ENCODE assay signal across 21 cellular contexts in the genomic region with DNA sequence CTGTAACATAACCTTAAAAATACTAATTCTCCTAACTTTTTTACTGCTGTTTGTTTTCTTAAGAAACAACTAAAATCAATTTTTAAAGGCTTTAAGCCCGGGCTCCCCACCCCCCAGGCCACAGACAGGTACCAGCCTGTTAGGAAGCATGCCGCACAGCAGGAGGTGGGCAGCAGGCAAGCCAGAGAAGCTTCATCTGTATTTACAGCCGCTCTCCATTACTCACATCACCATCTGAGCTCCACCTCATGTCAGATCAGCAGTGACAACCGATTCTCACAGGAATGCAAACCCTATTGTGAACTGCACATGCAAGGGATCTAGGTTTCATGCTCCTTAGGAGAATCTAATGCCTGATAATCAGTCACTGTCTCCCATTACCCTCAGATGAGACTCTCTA.
DNase-seq lines count a peak whose midpoint lies in the region; ATAC-seq and TF ChIP-seq lines count a peak whose summit lies in the region.
"Had no signal": no experiment of that assay in that cellular context is flagged by ENCODE, and none has a peak within 500 bp of the region (broad histone marks: within the 10 kb centered on the region; RNA-seq: fewer than 3 reads in every experiment).

No MANE protein-coding gene starts in this region.

- H3K4me3 Mint-ChIP-seq in chondrocyte (ENCODE audit: unreplicated experiment) (no peak overlapping the region), neural progenitor cell (no peak overlapping the region)
- no peak overlapping the region for H3K4me3 Mint-ChIP-seq in activated CD4-positive, alpha-beta T cell treated with anti-CD3 and anti-CD28 coated beads, Interleukin-2, amount 10 ng/mL, durations not matched to agents 7 days and 5 days

- peaks cover 15% of the 10 kb centered on the region for H3K4me1 ChIP-seq in neural progenitor cell
- H3K4me1 ChIP-seq: BLaER1 treated with 17β-estradiol and CSF1 and Interleukin-3, amounts not matched to agents 10 nM and 100 nM; gastroesophageal sphincter had no signal

- H3K9ac ChIP-seq in neural progenitor cell: no peak overlapping the region
- H3K9ac ChIP-seq: BLaER1 treated with 17β-estradiol and CSF1 and Interleukin-3, amounts not matched to agents 10 nM and 100 nM had no signal

- H3K27ac ChIP-seq in neural progenitor cell: no peak overlapping the region
- H3K27ac ChIP-seq: BLaER1 treated with 17β-estradiol and CSF1 and Interleukin-3, amounts not matched to agents 10 nM and 100 nM; cardiac muscle cell; dorsolateral prefrontal cortex; gastroesophageal sphincter; neutrophil had no signal

- TF ChIP-seq CTCF in chondrocyte (IDR thresholded peaks at IDR 0.05): no peak
- no peak for TF ChIP-seq CTCF in neural progenitor cell (IDR thresholded peaks at IDR 0.05)

- peak; percentile 25 for DNase-seq in NCI-H2107 treated with DMSO at 0.1 percent for 48 hours (lab: John Stamatoyannopoulos, UW; ENCODE audit: unreplicated experiment)
- DNase-seq in NCI-H2107 (lab: John Stamatoyannopoulos, UW): no peak
- DNase-seq in NCI-H2171 (lab: John Stamatoyannopoulos, UW): peak; percentile 84
- peak; percentile 52 for DNase-seq in chondrocyte (ENCODE audit: low spot score)
- peak; percentile 54 for DNase-seq in neural progenitor cell (ENCODE audit: low spot score)
- DNase-seq in stimulated activated CD4-positive, alpha-beta T cell treated with anti-CD3 and anti-CD28 coated beads, Interleukin-1b, Interleukin-23, amount 100 ng/mL, for 48 hours: no peak
- no peak for DNase-seq in activated CD4-positive, alpha-beta T cell treated with anti-CD3 and anti-CD28 coated beads, Interleukin-2, amount 10 ng/mL, durations not matched to agents 7 days and 5 days
- DNase-seq: activated CD4-positive, alpha-beta T cell treated with anti-CD3 and anti-CD28 coated beads for 48 hours; activated CD8-positive, alpha-beta memory T cell treated with anti-CD3 and anti-CD28 coated beads, Interleukin-2, amount 50 U/mL, for 48 hours; activated gamma-delta T cell treated with Interleukin-2 at 50 U/mL for 16 hours; erythroblast; left ventricle myocardium superior; Right ventricle myocardium superior; SW 1271 had no signal

- POLR2A ChIA-PET in activated CD4-positive, alpha-beta T cell treated with anti-CD3 and anti-CD28 coated beads, Interleukin-2, amount 10 ng/mL, durations not matched to agents 7 days and 5 days (lab: Charles Lee): no interaction called here

- H3K9me3 Mint-ChIP-seq in chondrocyte (ENCODE audit: low read depth): no peaks in the 10 kb centered on the region
- no peaks in the 10 kb centered on the region for H3K9me3 Mint-ChIP-seq in neural progenitor cell
- H3K9me3 Mint-ChIP-seq in activated CD4-positive, alpha-beta T cell treated with anti-CD3 and anti-CD28 coated beads, Interleukin-2, amount 10 ng/mL, durations not matched to agents 7 days and 5 days: no peaks in the 10 kb centered on the region

- no peak overlapping the region for H3K4me3 ChIP-seq in neural progenitor cell
- H3K4me3 ChIP-seq: BLaER1 treated with 17β-estradiol and CSF1 and Interleukin-3, amounts not matched to agents 10 nM and 100 nM; cardiac muscle cell; dorsolateral prefrontal cortex; gastroesophageal sphincter; smooth muscle cell had no signal

- no peaks in the 10 kb centered on the region for H4K20me1 ChIP-seq in neural progenitor cell (ENCODE audit: low read depth)
- H4K20me1 ChIP-seq: BLaER1 treated with 17β-estradiol and CSF1 and Interleukin-3, amounts not matched to agents 10 nM and 100 nM had no signal

- H3K27me3 Mint-ChIP-seq in chondrocyte (ENCODE audit: low read depth): peaks cover 7% of the 10 kb centered on the region
- H3K27me3 Mint-ChIP-seq in neural progenitor cell (ENCODE audit: insufficient read depth, low read depth): no peaks in the 10 kb centered on the region
- no peaks in the 10 kb centered on the region for H3K27me3 Mint-ChIP-seq in activated CD4-positive, alpha-beta T cell treated with anti-CD3 and anti-CD28 coated beads, Interleukin-2, amount 10 ng/mL, durations not matched to agents 7 days and 5 days

- H3F3A ChIP-seq in neural progenitor cell (ENCODE audit: low read depth): no peaks in the 10 kb centered on the region

- H3K36me3 ChIP-seq in neural progenitor cell: peaks cover under 1% of the 10 kb centered on the region
- H3K36me3 ChIP-seq: BLaER1 treated with 17β-estradiol and CSF1 and Interleukin-3, amounts not matched to agents 10 nM and 100 nM; cardiac muscle cell; gastroesophageal sphincter; neutrophil had no signal

- no peaks in the 10 kb centered on the region for H3K27me3 ChIP-seq in neural progenitor cell
- H3K27me3 ChIP-seq: BLaER1 treated with 17β-estradiol and CSF1 and Interleukin-3, amounts not matched to agents 10 nM and 100 nM; cardiac muscle cell; dorsolateral prefrontal cortex; gastroesophageal sphincter; neutrophil had no signal

- H3K4me1 Mint-ChIP-seq in chondrocyte (ENCODE audit: low read depth) (no peaks in the 10 kb centered on the region), neural progenitor cell (peaks cover 6% of the 10 kb centered on the region)
- H3K4me1 Mint-ChIP-seq in activated CD4-positive, alpha-beta T cell treated with anti-CD3 and anti-CD28 coated beads, Interleukin-2, amount 10 ng/mL, durations not matched to agents 7 days and 5 days: no peaks in the 10 kb centered on the region

- H3K36me3 Mint-ChIP-seq in chondrocyte (ENCODE audit: low read depth): no peaks in the 10 kb centered on the region
- no peaks in the 10 kb centered on the region for H3K36me3 Mint-ChIP-seq in neural progenitor cell
- no peaks in the 10 kb centered on the region for H3K36me3 Mint-ChIP-seq in activated CD4-positive, alpha-beta T cell treated with anti-CD3 and anti-CD28 coated beads, Interleukin-2, amount 10 ng/mL, durations not matched to agents 7 days and 5 days (ENCODE audit: low read depth)

- no peaks in the 10 kb centered on the region for H3K9me3 ChIP-seq in neural progenitor cell (ENCODE audit: low read depth)
- H3K9me3 ChIP-seq: BLaER1 treated with 17β-estradiol and CSF1 and Interleukin-3, amounts not matched to agents 10 nM and 100 nM; gastroesophageal sphincter; neutrophil had no signal

- no peak for ATAC-seq in HG03196 (IDR thresholded peaks at IDR 0.05; ENCODE audit: unreplicated experiment)
- ATAC-seq: gastroesophageal sphincter, left ventricle myocardium superior had no signal

- peak overlapping the region; percentile 11 for H3K4me2 ChIP-seq in neural progenitor cell
- H3K4me2 ChIP-seq: BLaER1 treated with 17β-estradiol and CSF1 and Interleukin-3, amounts not matched to agents 10 nM and 100 nM; smooth muscle cell had no signal

- CTCF ChIA-PET in activated CD4-positive, alpha-beta T cell treated with anti-CD3 and anti-CD28 coated beads, Interleukin-2, amount 10 ng/mL, durations not matched to agents 7 days and 5 days (lab: Charles Lee): no interaction called here

- H3K79me2 ChIP-seq in neural progenitor cell (ENCODE audit: low read depth): no peaks in the 10 kb centered on the region

- H3K27ac Mint-ChIP-seq in chondrocyte (ENCODE audit: unreplicated experiment): no peak overlapping the region
- no peak overlapping the region for H3K27ac Mint-ChIP-seq in neural progenitor cell
- no peak overlapping the region for H3K27ac Mint-ChIP-seq in activated CD4-positive, alpha-beta T cell treated with anti-CD3 and anti-CD28 coated beads, Interleukin-2, amount 10 ng/mL, durations not matched to agents 7 days and 5 days

- H2AFZ ChIP-seq in neural progenitor cell (replicated peaks): no peak overlapping the region

Comparison
In these comparisons a context has a peak if more than half of its experiments do, and no peak if none do; other contexts are left out.
1. DNase-seq: peak in NCI-H2107 treated with DMSO at 0.1 percent for 48 hours (single experiment), NCI-H2171 (single experiment), chondrocyte (single experiment) and neural progenitor cell (single experiment); none in NCI-H2107 (single experiment), stimulated activated CD4-positive, alpha-beta T cell treated with anti-CD3 and anti-CD28 coated beads, Interleukin-1b, Interleukin-23, amount 100 ng/mL, for 48 hours (single experiment) and activated CD4-positive, alpha-beta T cell treated with anti-CD3 and anti-CD28 coated beads, Interleukin-2, amount 10 ng/mL, durations not matched to agents 7 days and 5 days (single experiment).